1 cellular context compared by ENCODE assay signal in genomic region chr4:154366956-154367355, GRCh38.
TF ChIP-seq lines count a peak whose summit lies in the region.

No MANE protein-coding gene starts in this region.

TF ChIP-seq in H1, 55 proteins besides CTCF, POLR2A, EP300 and RAD21 (continued from another document):
- no peak for TF ChIP-seq GABPA (IDR thresholded peaks at IDR 0.05; ENCODE audit: borderline replicate concordance, insufficient read depth, low read length)
- TF ChIP-seq, protein P1, sequence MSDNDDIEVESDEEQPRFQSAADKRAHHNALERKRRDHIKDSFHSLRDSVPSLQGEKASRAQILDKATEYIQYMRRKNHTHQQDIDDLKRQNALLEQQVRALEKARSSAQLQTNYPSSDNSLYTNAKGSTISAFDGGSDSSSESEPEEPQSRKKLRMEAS (IDR thresholded peaks at IDR 0.05) = no peak
- no peak for TF ChIP-seq CHD1 (IDR thresholded peaks at IDR 0.05; ENCODE audit: low read depth, low read length)
- no peak for TF ChIP-seq ATF3 (IDR thresholded peaks at IDR 0.05; ENCODE audit: insufficient read depth, low read depth, low read length)
